Comparison of ENCODE assay signal across 1 cellular context in the genomic region with DNA sequence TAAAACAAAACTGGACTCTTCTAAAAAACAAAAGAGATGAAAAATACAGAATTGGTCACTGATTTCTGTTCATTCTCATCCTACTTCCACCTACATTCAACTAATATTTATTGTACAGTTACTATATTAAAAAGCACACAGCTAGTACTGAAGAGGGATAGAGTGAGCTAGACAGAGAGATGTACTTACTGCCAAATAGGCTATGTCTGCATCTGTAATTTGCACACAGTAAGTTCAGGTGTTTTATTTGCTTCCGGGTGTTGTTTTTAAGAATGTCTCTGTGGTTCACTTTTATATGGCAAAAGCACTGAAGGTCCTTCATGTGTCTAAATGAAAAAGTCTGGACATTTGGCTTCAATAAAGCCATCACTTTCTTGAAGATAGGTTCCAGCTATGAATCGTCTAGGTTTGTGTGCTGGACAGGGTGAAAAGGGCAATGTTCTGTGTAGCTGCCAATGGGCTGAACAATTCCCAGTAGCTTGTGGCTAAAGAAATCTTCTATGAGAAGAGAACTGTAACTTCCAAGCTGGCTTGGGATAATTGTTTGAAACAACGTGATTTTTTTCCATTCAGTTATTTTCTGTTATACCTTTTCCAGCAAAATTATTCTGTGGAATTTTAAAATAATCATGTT.
TF ChIP-seq lines count a peak whose summit lies in the region.

No MANE protein-coding gene starts in this region.

TF ChIP-seq in SK-N-SH, 30 proteins besides CTCF, POLR2A, EP300 and RAD21 (continued from another document):
- TF ChIP-seq YY1 (IDR thresholded peaks at IDR 0.05; ENCODE audit: low read depth) = no peak
- no peak for TF ChIP-seq RXRA (IDR thresholded peaks at IDR 0.05; ENCODE audit: borderline replicate concordance, low read depth)
- no peak for TF ChIP-seq TCF12 (IDR thresholded peaks at IDR 0.05)
- TF ChIP-seq NRF1 (IDR thresholded peaks at IDR 0.05; ENCODE audit: low read depth, low read length) = no peak
- TF ChIP-seq EZH2phosphoT487 (IDR thresholded peaks at IDR 0.05; ENCODE audit: borderline replicate concordance, low read depth) = no peak
- no peak for TF ChIP-seq RCOR1 (IDR thresholded peaks at IDR 0.05; ENCODE audit: low read length)
- TF ChIP-seq, protein P1, sequence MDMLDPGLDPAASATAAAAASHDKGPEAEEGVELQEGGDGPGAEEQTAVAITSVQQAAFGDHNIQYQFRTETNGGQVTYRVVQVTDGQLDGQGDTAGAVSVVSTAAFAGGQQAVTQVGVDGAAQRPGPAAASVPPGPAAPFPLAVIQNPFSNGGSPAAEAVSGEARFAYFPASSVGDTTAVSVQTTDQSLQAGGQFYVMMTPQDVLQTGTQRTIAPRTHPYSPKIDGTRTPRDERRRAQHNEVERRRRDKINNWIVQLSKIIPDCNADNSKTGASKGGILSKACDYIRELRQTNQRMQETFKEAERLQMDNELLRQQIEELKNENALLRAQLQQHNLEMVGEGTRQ (IDR thresholded peaks at IDR 0.05; ENCODE audit: borderline replicate concordance, low read depth, low read length) = no peak
- TF ChIP-seq GABPA (IDR thresholded peaks at IDR 0.05; ENCODE audit: low read depth) = no peak
- no peak for TF ChIP-seq NFIC (IDR thresholded peaks at IDR 0.05; ENCODE audit: borderline replicate concordance)
- TF ChIP-seq, protein P2, sequence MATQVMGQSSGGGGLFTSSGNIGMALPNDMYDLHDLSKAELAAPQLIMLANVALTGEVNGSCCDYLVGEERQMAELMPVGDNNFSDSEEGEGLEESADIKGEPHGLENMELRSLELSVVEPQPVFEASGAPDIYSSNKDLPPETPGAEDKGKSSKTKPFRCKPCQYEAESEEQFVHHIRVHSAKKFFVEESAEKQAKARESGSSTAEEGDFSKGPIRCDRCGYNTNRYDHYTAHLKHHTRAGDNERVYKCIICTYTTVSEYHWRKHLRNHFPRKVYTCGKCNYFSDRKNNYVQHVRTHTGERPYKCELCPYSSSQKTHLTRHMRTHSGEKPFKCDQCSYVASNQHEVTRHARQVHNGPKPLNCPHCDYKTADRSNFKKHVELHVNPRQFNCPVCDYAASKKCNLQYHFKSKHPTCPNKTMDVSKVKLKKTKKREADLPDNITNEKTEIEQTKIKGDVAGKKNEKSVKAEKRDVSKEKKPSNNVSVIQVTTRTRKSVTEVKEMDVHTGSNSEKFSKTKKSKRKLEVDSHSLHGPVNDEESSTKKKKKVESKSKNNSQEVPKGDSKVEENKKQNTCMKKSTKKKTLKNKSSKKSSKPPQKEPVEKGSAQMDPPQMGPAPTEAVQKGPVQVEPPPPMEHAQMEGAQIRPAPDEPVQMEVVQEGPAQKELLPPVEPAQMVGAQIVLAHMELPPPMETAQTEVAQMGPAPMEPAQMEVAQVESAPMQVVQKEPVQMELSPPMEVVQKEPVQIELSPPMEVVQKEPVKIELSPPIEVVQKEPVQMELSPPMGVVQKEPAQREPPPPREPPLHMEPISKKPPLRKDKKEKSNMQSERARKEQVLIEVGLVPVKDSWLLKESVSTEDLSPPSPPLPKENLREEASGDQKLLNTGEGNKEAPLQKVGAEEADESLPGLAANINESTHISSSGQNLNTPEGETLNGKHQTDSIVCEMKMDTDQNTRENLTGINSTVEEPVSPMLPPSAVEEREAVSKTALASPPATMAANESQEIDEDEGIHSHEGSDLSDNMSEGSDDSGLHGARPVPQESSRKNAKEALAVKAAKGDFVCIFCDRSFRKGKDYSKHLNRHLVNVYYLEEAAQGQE (IDR thresholded peaks at IDR 0.05; ENCODE audit: low read depth, low read length) = no peak
- TF ChIP-seq CHD2 (IDR thresholded peaks at IDR 0.05; ENCODE audit: low read length, partially characterized antibody) = no peak
- TF ChIP-seq ZBTB33 (IDR thresholded peaks at IDR 0.05; ENCODE audit: borderline replicate concordance, low read depth) = no peak
